In genomic region chr3:173019378-173019777, GRCh38 we compare ENCODE assay signal across 28 cellular contexts.
"Had no signal": no experiment of that assay in that cellular context is flagged by ENCODE, and none has a peak within 500 bp of the region (broad histone marks: within the 10 kb centered on the region; RNA-seq: fewer than 3 reads in every experiment).

No MANE protein-coding gene starts in this region.

- H3K4me1 ChIP-seq: esophagus squamous epithelium, gastrocnemius medialis, heart right ventricle, left lung, lower lobe of right lung had no signal

- H3K9me3 ChIP-seq: esophagus squamous epithelium, gastrocnemius medialis, heart right ventricle, left lung, lower lobe of right lung, mucosa of descending colon had no signal

- H3K36me3 ChIP-seq: esophagus squamous epithelium, gastrocnemius medialis, heart right ventricle, left lung, lower lobe of right lung had no signal

- H3K36me3 Mint-ChIP-seq: mesothelial cell of epicardium; naive B cell; naive thymus-derived CD8-positive, alpha-beta T cell had no signal

- ATAC-seq: effector memory CD8-positive, alpha-beta T cell; esophagus mucosa; gastrocnemius medialis; heart right ventricle; left cardiac atrium; left lung; left ventricle myocardium superior; lower lobe of right lung; mucosa of descending colon; naive thymus-derived CD8-positive, alpha-beta T cell had no signal

- H3K27me3 Mint-ChIP-seq: dendritic cell treated with granulocyte-macrophage colony-stimulating factor and Interleukin-4, amounts not matched to agents 40 ng/mL and 50 ng/mL, for 4 days; effector memory CD8-positive, alpha-beta T cell; naive B cell; naive thymus-derived CD8-positive, alpha-beta T cell had no signal

- DNase-seq: cortex of kidney; effector CD8-positive, alpha-beta T cell; effector memory CD8-positive, alpha-beta T cell; endodermal cell; erythroblast; esophagus squamous epithelium; foreskin fibroblast; foreskin melanocyte; gastrocnemius medialis; glutamatergic neuron; head of caudate nucleus; heart right ventricle; hippocampal formation; left cardiac atrium; left lung; left ventricle myocardium superior; lower lobe of right lung; mesenchymal stem cell; mucosa of descending colon; naive B cell; naive thymus-derived CD8-positive, alpha-beta T cell had no signal

- H3K4me3 ChIP-seq: esophagus squamous epithelium, gastrocnemius medialis, heart right ventricle, left lung, lower lobe of right lung, mucosa of descending colon had no signal

- H3K4me1 Mint-ChIP-seq: mesothelial cell of epicardium; naive B cell; naive thymus-derived CD8-positive, alpha-beta T cell had no signal

- FAIRE-seq: endometrium, islet of Langerhans, keratinocyte had no signal

- H3K27ac ChIP-seq: epithelial cell of prostate, esophagus squamous epithelium, gastrocnemius medialis, heart right ventricle, left lung, lower lobe of right lung had no signal

- H3K27me3 ChIP-seq: esophagus squamous epithelium, gastrocnemius medialis, heart right ventricle, left lung had no signal

- H3K27ac Mint-ChIP-seq: dendritic cell treated with granulocyte-macrophage colony-stimulating factor and Interleukin-4, amounts not matched to agents 40 ng/mL and 50 ng/mL, for 4 days; effector memory CD8-positive, alpha-beta T cell; endodermal cell; mesothelial cell of epicardium; naive B cell; naive thymus-derived CD8-positive, alpha-beta T cell had no signal

- H3K4me3 Mint-ChIP-seq: dendritic cell treated with granulocyte-macrophage colony-stimulating factor and Interleukin-4, amounts not matched to agents 40 ng/mL and 50 ng/mL, for 4 days; effector memory CD8-positive, alpha-beta T cell; endodermal cell; mesothelial cell of epicardium; naive B cell; naive thymus-derived CD8-positive, alpha-beta T cell had no signal

- H3K9me3 Mint-ChIP-seq: dendritic cell treated with granulocyte-macrophage colony-stimulating factor and Interleukin-4, amounts not matched to agents 40 ng/mL and 50 ng/mL, for 4 days; endodermal cell; mesothelial cell of epicardium; naive B cell had no signal
